2 cellular contexts compared by ENCODE assay signal in the genomic region with DNA sequence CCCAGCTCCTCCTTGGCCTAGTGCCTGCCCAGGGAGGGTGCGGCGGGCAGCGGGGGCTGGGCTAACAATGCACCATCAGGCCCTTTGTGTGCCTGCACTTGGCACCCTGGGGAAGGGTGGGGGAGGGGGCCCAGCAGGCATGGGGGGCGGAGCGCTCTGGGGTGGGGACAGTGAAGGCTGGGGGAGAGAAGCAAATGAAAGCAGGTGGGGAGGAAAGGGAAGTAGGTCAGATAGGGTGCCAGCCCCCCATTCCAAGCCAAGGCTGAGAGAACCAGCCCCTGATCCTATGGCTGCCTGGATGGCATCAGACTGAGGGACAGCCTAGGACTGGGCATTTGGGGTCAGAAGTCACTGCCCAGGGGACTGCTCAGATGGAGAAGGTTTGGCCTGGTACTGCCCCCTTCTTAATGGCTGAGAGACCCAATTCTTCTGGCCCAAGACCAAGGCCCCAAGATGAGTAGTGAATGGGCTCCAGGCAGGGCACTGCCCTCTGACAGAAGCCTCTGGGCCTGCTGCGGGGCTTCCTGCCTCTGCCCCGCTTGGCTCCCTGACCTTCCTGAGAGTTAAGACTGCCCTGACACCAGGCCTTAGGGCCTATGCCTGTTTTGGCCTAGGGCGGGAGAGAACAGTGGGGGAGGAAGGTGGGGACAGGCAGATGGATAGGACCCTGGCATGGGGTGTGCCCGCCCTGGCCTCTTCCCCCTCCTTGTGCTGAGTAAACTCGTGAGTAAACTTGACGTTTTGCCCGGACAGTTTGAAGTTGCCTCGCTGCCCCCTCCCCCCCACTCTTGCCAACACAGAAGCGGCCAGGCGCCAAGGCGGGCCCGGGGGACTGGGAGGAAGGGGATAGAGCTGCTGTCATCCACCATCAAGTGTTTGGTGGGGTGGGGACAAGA.
TF ChIP-seq lines count a peak whose summit lies in the region.

No MANE protein-coding gene starts in this region.

TF ChIP-seq in SK-N-SH, 30 proteins besides CTCF, POLR2A, EP300 and RAD21 (continued from another document):
- TF ChIP-seq SIN3A (IDR thresholded peaks at IDR 0.05; ENCODE audit: borderline replicate concordance, low read depth, low read length) (no peak), JUND (IDR thresholded peaks at IDR 0.05) (no peak), GATA2 (CRISPR knock-in tag; IDR thresholded peaks at IDR 0.05) (no peak), FOXM1 (IDR thresholded peaks at IDR 0.05; ENCODE audit: low read depth) (no peak), FOXJ3 (CRISPR knock-in tag; IDR thresholded peaks at IDR 0.05) (no peak), YY1 (IDR thresholded peaks at IDR 0.05; ENCODE audit: low read depth) (no peak), TAF1 (IDR thresholded peaks at IDR 0.05; ENCODE audit: borderline replicate concordance, low read depth, low read length) (no peak)
- TF ChIP-seq, protein P1, sequence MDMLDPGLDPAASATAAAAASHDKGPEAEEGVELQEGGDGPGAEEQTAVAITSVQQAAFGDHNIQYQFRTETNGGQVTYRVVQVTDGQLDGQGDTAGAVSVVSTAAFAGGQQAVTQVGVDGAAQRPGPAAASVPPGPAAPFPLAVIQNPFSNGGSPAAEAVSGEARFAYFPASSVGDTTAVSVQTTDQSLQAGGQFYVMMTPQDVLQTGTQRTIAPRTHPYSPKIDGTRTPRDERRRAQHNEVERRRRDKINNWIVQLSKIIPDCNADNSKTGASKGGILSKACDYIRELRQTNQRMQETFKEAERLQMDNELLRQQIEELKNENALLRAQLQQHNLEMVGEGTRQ (IDR thresholded peaks at IDR 0.05; ENCODE audit: borderline replicate concordance, low read depth, low read length) = no peak
- TF ChIP-seq, protein P2, sequence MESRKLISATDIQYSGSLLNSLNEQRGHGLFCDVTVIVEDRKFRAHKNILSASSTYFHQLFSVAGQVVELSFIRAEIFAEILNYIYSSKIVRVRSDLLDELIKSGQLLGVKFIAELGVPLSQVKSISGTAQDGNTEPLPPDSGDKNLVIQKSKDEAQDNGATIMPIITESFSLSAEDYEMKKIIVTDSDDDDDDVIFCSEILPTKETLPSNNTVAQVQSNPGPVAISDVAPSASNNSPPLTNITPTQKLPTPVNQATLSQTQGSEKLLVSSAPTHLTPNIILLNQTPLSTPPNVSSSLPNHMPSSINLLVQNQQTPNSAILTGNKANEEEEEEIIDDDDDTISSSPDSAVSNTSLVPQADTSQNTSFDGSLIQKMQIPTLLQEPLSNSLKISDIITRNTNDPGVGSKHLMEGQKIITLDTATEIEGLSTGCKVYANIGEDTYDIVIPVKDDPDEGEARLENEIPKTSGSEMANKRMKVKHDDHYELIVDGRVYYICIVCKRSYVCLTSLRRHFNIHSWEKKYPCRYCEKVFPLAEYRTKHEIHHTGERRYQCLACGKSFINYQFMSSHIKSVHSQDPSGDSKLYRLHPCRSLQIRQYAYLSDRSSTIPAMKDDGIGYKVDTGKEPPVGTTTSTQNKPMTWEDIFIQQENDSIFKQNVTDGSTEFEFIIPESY (IDR thresholded peaks at IDR 0.05; ENCODE audit: borderline replicate concordance, low read depth) = no peak

TF ChIP-seq in SK-N-SH treated with all-trans-retinoic acid at 6 μM for 48 hours, 23 proteins besides CTCF, POLR2A, EP300 and RAD21 (continued from another document):
- TF ChIP-seq, protein P3, sequence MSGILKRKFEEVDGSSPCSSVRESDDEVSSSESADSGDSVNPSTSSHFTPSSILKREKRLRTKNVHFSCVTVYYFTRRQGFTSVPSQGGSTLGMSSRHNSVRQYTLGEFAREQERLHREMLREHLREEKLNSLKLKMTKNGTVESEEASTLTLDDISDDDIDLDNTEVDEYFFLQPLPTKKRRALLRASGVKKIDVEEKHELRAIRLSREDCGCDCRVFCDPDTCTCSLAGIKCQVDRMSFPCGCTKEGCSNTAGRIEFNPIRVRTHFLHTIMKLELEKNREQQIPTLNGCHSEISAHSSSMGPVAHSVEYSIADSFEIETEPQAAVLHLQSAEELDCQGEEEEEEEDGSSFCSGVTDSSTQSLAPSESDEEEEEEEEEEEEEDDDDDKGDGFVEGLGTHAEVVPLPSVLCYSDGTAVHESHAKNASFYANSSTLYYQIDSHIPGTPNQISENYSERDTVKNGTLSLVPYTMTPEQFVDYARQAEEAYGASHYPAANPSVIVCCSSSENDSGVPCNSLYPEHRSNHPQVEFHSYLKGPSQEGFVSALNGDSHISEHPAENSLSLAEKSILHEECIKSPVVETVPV (CRISPR knock-in tag; IDR thresholded peaks at IDR 0.05) = no peak
- TF ChIP-seq TCF4 (CRISPR knock-in tag; IDR thresholded peaks at IDR 0.05; ENCODE audit: borderline replicate concordance) (no peak), ZC3H10 (CRISPR knock-in tag; IDR thresholded peaks at IDR 0.05) (no peak), ZFP30 (CRISPR knock-in tag; IDR thresholded peaks at IDR 0.05) (no peak), ARNTL (CRISPR knock-in tag; IDR thresholded peaks at IDR 0.05; ENCODE audit: borderline replicate concordance, low read depth) (no peak), ZNF70 (CRISPR knock-in tag; IDR thresholded peaks at IDR 0.05) (no peak)
- TF ChIP-seq, protein P4, sequence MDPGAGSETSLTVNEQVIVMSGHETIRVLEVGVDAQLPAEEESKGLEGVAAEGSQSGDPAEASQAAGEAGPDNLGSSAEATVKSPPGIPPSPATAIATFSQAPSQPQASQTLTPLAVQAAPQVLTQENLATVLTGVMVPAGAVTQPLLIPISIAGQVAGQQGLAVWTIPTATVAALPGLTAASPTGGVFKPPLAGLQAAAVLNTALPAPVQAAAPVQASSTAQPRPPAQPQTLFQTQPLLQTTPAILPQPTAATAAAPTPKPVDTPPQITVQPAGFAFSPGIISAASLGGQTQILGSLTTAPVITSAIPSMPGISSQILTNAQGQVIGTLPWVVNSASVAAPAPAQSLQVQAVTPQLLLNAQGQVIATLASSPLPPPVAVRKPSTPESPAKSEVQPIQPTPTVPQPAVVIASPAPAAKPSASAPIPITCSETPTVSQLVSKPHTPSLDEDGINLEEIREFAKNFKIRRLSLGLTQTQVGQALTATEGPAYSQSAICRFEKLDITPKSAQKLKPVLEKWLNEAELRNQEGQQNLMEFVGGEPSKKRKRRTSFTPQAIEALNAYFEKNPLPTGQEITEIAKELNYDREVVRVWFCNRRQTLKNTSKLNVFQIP (CRISPR knock-in tag; IDR thresholded peaks at IDR 0.05; ENCODE audit: borderline replicate concordance, low read depth) = no peak
